ENCODE assay signal across 1 cellular context in the genomic region with DNA sequence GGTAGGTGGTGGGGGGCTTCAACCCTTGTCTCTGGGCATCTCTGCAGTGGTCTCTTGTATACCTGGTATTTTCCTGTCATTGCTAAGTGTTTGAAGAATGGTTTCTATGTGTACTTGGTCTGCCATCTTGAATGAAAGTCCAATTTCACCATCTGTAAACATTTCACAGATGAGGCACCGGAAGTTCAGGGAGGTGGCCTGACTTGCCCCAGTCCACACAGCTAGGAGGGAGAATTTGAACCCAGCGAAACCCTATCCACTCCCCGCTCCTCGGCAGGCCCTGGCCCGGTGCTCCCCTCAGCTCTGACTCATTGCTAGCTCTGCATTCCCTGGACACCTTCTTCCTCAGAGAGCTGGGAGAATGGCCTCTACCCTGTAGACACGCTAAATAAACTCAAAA.
TF ChIP-seq lines count a peak whose summit lies in the region.

No MANE protein-coding gene starts in this region.

TF ChIP-seq in GM23338, 12 proteins besides CTCF, POLR2A, EP300 and RAD21:
- TF ChIP-seq CREB1 (CRISPR knock-in tag; IDR thresholded peaks at IDR 0.05; ENCODE audit: low read depth) = no peak
- TF ChIP-seq JUNB (IDR thresholded peaks at IDR 0.05; ENCODE audit: unreplicated experiment) = no peak
- TF ChIP-seq ZNF331 (CRISPR knock-in tag; IDR thresholded peaks at IDR 0.05; ENCODE audit: low read depth) = no peak
- TF ChIP-seq NANOG (IDR thresholded peaks at IDR 0.05; ENCODE audit: borderline replicate concordance) = no peak
- TF ChIP-seq EZH2 (IDR thresholded peaks at IDR 0.05; ENCODE audit: low read depth, unreplicated experiment) = no peak
- no peak for TF ChIP-seq ZNF462 (CRISPR knock-in tag; IDR thresholded peaks at IDR 0.05)
- no peak for TF ChIP-seq EZH2phosphoT487 (IDR thresholded peaks at IDR 0.05; ENCODE audit: unreplicated experiment)
- TF ChIP-seq POLR2AphosphoS5 (IDR thresholded peaks at IDR 0.05; ENCODE audit: low read depth) = no peak
- TF ChIP-seq, protein P1, sequence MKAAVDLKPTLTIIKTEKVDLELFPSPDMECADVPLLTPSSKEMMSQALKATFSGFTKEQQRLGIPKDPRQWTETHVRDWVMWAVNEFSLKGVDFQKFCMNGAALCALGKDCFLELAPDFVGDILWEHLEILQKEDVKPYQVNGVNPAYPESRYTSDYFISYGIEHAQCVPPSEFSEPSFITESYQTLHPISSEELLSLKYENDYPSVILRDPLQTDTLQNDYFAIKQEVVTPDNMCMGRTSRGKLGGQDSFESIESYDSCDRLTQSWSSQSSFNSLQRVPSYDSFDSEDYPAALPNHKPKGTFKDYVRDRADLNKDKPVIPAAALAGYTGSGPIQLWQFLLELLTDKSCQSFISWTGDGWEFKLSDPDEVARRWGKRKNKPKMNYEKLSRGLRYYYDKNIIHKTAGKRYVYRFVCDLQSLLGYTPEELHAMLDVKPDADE (IDR thresholded peaks at IDR 0.05) = no peak
- TF ChIP-seq ZNF114 (CRISPR knock-in tag; IDR thresholded peaks at IDR 0.05) = no peak
- TF ChIP-seq STAT1 (IDR thresholded peaks at IDR 0.05; ENCODE audit: unreplicated experiment) = no peak
- no peak for TF ChIP-seq REST (IDR thresholded peaks at IDR 0.05; ENCODE audit: unreplicated experiment)
TF ChIP-seq in GM23338: peak in this region for 0.
